8 cellular contexts compared by ENCODE assay signal in the genomic region with DNA sequence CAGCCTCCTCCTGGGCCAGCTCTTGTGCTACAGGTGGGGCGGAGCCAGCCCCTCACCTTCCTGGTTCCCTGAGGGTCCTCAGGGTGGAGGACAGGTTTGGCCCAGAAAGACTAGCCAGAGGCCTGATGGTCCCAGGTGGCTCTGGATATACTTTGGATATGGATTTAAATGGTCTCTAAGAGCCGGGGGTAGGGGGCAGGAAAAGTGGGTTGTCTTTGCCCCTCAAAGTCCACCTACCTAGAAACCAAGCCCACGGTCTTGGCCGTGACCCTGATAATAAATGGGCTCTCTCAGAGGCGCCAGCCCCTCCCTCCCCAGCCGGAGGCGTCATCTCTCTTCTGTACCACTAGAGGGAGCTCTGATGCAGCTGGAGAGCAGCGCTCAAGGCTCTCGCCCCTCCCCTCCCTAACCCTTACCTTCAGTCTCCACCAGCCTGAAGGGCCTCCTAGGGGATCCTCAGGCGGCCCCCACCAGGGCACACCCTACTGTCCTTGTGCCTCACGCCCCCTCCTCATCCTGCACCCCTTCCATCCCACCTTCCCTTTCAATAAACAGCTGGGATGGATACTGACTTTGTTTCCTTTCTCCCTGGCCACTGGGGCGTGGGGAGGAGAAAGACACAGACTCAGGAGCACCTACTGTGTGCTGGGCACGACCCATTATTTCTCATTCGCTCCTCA. TPM values are rescaled to one million over a fixed set of nuclear protein-coding genes. Genes with fewer than 3 reads are reported as not detected.
DNase-seq lines count a peak whose midpoint lies in the region; ATAC-seq and TF ChIP-seq lines count a peak whose summit lies in the region.

No MANE protein-coding gene starts in this region.

- peak overlapping the region in 1 of 2 experiments; percentile 42 for H3K4ac ChIP-seq in mesenchymal stem cell (ENCODE audit: low read depth in 1 of 2, low read length in 2 of 2)

- no peak overlapping the region for H2BK120ac ChIP-seq in mesenchymal stem cell (ENCODE audit: low read depth, low read length)

- H3K4me2 ChIP-seq in mesenchymal stem cell (ENCODE audit: low read length, poor library complexity, severe bottlenecking), result no peak overlapping the region

- H3K9ac ChIP-seq in mesenchymal stem cell (ENCODE audit: low read length), result peak overlapping the region; percentile 30

- 18% methylated on average over 14 of the region's 14 CpGs for WGBS in mesenchymal stem cell

- peak overlapping the region; percentile 33 for H4K8ac ChIP-seq in mesenchymal stem cell (ENCODE audit: low read length)

- peak overlapping the region in 1 of 2 experiments; percentile 77 for H3K18ac ChIP-seq in mesenchymal stem cell (ENCODE audit: low read depth in 1 of 2, low read length in 2 of 2)

- POLR2A ChIA-PET in BJ (lab: Charles Lee), result no interaction called here

- no peak overlapping the region for H3K27ac ChIP-seq in mesenchymal stem cell (ENCODE audit: low read length, poor library complexity, severe bottlenecking)

- ATAC-seq in GM19328 (IDR thresholded peaks at IDR 0.05; ENCODE audit: unreplicated experiment) (peak; percentile 55), HG03520 (IDR thresholded peaks at IDR 0.05; ENCODE audit: unreplicated experiment) (peak; percentile 77)

- peak; percentile 93 for TF ChIP-seq CTCF in BJ (IDR thresholded peaks at IDR 0.05; ENCODE audit: insufficient read depth, low read depth, low read length)

- peaks cover 4% of the 10 kb centered on the region for H3K4me1 ChIP-seq in mesenchymal stem cell (ENCODE audit: control insufficient read depth, insufficient read depth, low read depth, low read length)

- no peak overlapping the region for H2AFZ ChIP-seq in mesenchymal stem cell (ENCODE audit: low read depth, low read length)

- CTCF ChIA-PET in BJ (lab: Yijun Ruan, JAX), result interaction anchor here (0.6 to 6.9 kb wide), 33 partner anchors 8 to 385 kb away, joined by 3 to 43 read pairs (median 5); a partner anchor contains a TSS

- H2BK12ac ChIP-seq in mesenchymal stem cell (ENCODE audit: low read length in 2 of 2), result peak overlapping the region; percentile 12 to 72

- H3K9me3 ChIP-seq in mesenchymal stem cell (ENCODE audit: control insufficient read depth, low read length), result no peaks in the 10 kb centered on the region

- peaks cover 10% of the 10 kb centered on the region for H3K36me3 ChIP-seq in BJ (ENCODE audit: control insufficient read depth, insufficient read depth, low read length)
- H3K36me3 ChIP-seq in mesenchymal stem cell (ENCODE audit: control insufficient read depth in 1 of 2, insufficient read depth in 2 of 2, low read depth in 1 of 2, low read length in 2 of 2), result peaks cover 20 to 50% of the 10 kb centered on the region in 2 experiments

- no peak overlapping the region for H3K23ac ChIP-seq in mesenchymal stem cell (ENCODE audit: low read length in 2 of 2)

- H2AK5ac ChIP-seq in mesenchymal stem cell (ENCODE audit: low read length, severe bottlenecking), result peak overlapping the region; percentile 23

- DNase-seq in BJ (ENCODE audit: low read depth) (no peak), NCI-H748 treated with DMSO at 0.1 percent for 48 hours (lab: John Stamatoyannopoulos, UW) (peak; percentile 80), mesenchymal stem cell (peak; percentile 82)
- DNase-seq in activated CD4-positive, alpha-beta T cell treated with anti-CD3 and anti-CD28 coated beads, Interleukin-2, amount 50 U/mL, for 4 hours, result peak; percentile 75 to 77
- DNase-seq in effector CD4-positive, alpha-beta T cell, result peak; percentile 65
- peak; percentile 49 to 66 for DNase-seq in stimulated activated CD8-positive, alpha-beta memory T cell treated with anti-CD3 and anti-CD28 coated beads, Interleukin-2, amount 100 ng/mL, for 48 hours (ENCODE audit: low read depth in 2 of 2)

- H3K4me3 ChIP-seq in BJ (ENCODE audit: low read depth, low read length), result no peak overlapping the region
- no peak overlapping the region for H3K4me3 ChIP-seq in mesenchymal stem cell (ENCODE audit: insufficient read depth in 1 of 2, low read depth in 1 of 2, low read length in 2 of 2)

- no peak overlapping the region for H4K91ac ChIP-seq in mesenchymal stem cell (ENCODE audit: low read length)

- peaks cover 3% of the 10 kb centered on the region for H3K79me1 ChIP-seq in mesenchymal stem cell (replicated peaks; ENCODE audit: low read length, poor library complexity, severe bottlenecking)

- H3K27me3 ChIP-seq in BJ (ENCODE audit: control insufficient read depth, insufficient read depth, low read length) (no peaks in the 10 kb centered on the region), mesenchymal stem cell (ENCODE audit: control insufficient read depth in 1 of 2, insufficient read depth in 1 of 2, low read length in 2 of 2) (no peaks in the 10 kb centered on the region)

- H2BK5ac ChIP-seq in mesenchymal stem cell (ENCODE audit: low read depth, low read length, poor library complexity, severe bottlenecking), result no peak overlapping the region

- no peak overlapping the region for H2BK15ac ChIP-seq in mesenchymal stem cell (ENCODE audit: low read depth, poor library complexity, severe bottlenecking)

- peak overlapping the region in 1 of 2 experiments; percentile 49 for H3K14ac ChIP-seq in mesenchymal stem cell (ENCODE audit: low read length in 2 of 2)

RNA-seq across cellular contexts. Expression of a gene that starts 7.5 kb away (rescaled TPM):
- 53.9 and 84.1 TPM in 2 replicates for polyA plus RNA-seq in BJ (2011; rRNA removed)
- 26.1 and 41.8 TPM in 2 replicates for polyA minus RNA-seq in BJ (2011; rRNA and poly(A)+ RNA removed)
- 63.0 TPM for polyA plus RNA-seq in mesenchymal stem cell (2013, experiment 1 of 2)
- polyA plus RNA-seq in mesenchymal stem cell (2013, experiment 2 of 2), result 60.9 TPM

RNA-seq across cellular contexts. Expression of a gene that starts 26.1 kb away (rescaled TPM):
- 98.0 and 126 TPM in 2 replicates for polyA plus RNA-seq in BJ (2011; rRNA removed)
- polyA minus RNA-seq in BJ (2011; rRNA and poly(A)+ RNA removed), result 50.8 and 70.0 TPM in 2 replicates
- 52.7 TPM for polyA plus RNA-seq in mesenchymal stem cell (2013, experiment 1 of 2)
- polyA plus RNA-seq in mesenchymal stem cell (2013, experiment 2 of 2), result 53.4 TPM

RNA-seq across cellular contexts. Expression of a gene that starts 29.1 kb away (rescaled TPM):
- polyA plus RNA-seq in BJ (2011; rRNA removed), result 3.6 TPM in 2 replicates
- 2.7 and 4.4 TPM in 2 replicates for polyA minus RNA-seq in BJ (2011; rRNA and poly(A)+ RNA removed)
- 30.8 TPM for polyA plus RNA-seq in mesenchymal stem cell (2013, experiment 1 of 2)
- polyA plus RNA-seq in mesenchymal stem cell (2013, experiment 2 of 2), result 29.9 TPM

RNA-seq across cellular contexts. Expression of a gene that starts 53.7 kb away (rescaled TPM):
- 86.6 and 130 TPM in 2 replicates for polyA plus RNA-seq in BJ (2011; rRNA removed)
- 46.3 and 75.4 TPM in 2 replicates for polyA minus RNA-seq in BJ (2011; rRNA and poly(A)+ RNA removed)
- polyA plus RNA-seq in mesenchymal stem cell (2013, experiment 1 of 2), result 78.2 TPM
- polyA plus RNA-seq in mesenchymal stem cell (2013, experiment 2 of 2), result 76.4 TPM

RNA-seq across cellular contexts. Expression of a gene that starts 57.1 kb away (rescaled TPM):
- 7.1 and 8.3 TPM in 2 replicates for polyA plus RNA-seq in BJ (2011; rRNA removed)
- polyA minus RNA-seq in BJ (2011; rRNA and poly(A)+ RNA removed), result 6.9 and 10.0 TPM in 2 replicates
- polyA plus RNA-seq in mesenchymal stem cell (2013, experiment 1 of 2), result 21.9 TPM
- polyA plus RNA-seq in mesenchymal stem cell (2013, experiment 2 of 2), result 21.3 TPM
